Comparison of ENCODE assay signal across 8 cellular contexts in genomic region chr15:60520825-60521368, GRCh38. TPM values are rescaled to one million over a fixed set of nuclear protein-coding genes. Genes with fewer than 3 reads are reported as not detected.
DNase-seq lines count a peak whose midpoint lies in the region; ATAC-seq and FAIRE-seq lines count a peak whose summit lies in the region.

No MANE protein-coding gene starts in this region.

- intact Hi-C loops in Right ventricle myocardium inferior (cut with DNase I): no loop called here
- intact Hi-C loops in cardiac septum (cut with DNase I): no loop called here
- intact Hi-C loops in posterior cingulate gyrus (cut with DNase I): loop anchor here (2.0 kb wide), 1 partner anchor 162 kb away; no protein-coding TSS in a partner anchor

- DNase-seq in Right ventricle myocardium inferior (ENCODE audit: missing footprints): peak; percentile 73
- no peak for DNase-seq in cardiac septum (ENCODE audit: low spot score)
- peak; percentile 78 for DNase-seq in Jurkat, Clone E6-1 (ENCODE audit: low read depth, low spot score)
- DNase-seq in SHP77 (lab: John Stamatoyannopoulos, UW): peak; percentile 45 to 65
- DNase-seq in activated T-helper 9 cell treated with anti-CD3 and anti-CD28 coated beads, Interleukin-2, amount 50 U/mL, for 16 hours (ENCODE audit: low read depth): peak; percentile 67
- peak; percentile 30 for DNase-seq in foreskin melanocyte
- peak in 7 of 10 donors; percentile 50 to 91 (median 69) for DNase-seq in posterior cingulate gyrus
- peak; percentile 69 for DNase-seq in urothelium cell line (ENCODE audit: low spot score)

- peak; percentile 35 for FAIRE-seq in urothelium cell line (lab: Jason Lieb, UNC)

- no peak overlapping the region for H3K4me3 ChIP-seq in Jurkat, Clone E6-1 (ENCODE audit: low read length)

- ATAC-seq in Right ventricle myocardium inferior: no peak

RNA-seq across cellular contexts. Expression of gene ICE2, which starts 42.0 kb away (rescaled TPM):
- 21.9 TPM for total RNA-seq in Right ventricle myocardium inferior
- 29.7 TPM for total RNA-seq in cardiac septum
- polyA plus RNA-seq in Jurkat, Clone E6-1 (2012; ENCODE audit: insufficient read depth, insufficient read length): 73.3 TPM
